In genomic region chr18:58402951-58403702, GRCh38 we compare ENCODE assay signal across 1 cellular context.
TF ChIP-seq lines count a peak whose summit lies in the region.

No MANE protein-coding gene starts in this region.

TF ChIP-seq in HepG2, 621 proteins besides CTCF, POLR2A, EP300 and RAD21 (continued from another document and continues in another):
- TF ChIP-seq, protein P1, sequence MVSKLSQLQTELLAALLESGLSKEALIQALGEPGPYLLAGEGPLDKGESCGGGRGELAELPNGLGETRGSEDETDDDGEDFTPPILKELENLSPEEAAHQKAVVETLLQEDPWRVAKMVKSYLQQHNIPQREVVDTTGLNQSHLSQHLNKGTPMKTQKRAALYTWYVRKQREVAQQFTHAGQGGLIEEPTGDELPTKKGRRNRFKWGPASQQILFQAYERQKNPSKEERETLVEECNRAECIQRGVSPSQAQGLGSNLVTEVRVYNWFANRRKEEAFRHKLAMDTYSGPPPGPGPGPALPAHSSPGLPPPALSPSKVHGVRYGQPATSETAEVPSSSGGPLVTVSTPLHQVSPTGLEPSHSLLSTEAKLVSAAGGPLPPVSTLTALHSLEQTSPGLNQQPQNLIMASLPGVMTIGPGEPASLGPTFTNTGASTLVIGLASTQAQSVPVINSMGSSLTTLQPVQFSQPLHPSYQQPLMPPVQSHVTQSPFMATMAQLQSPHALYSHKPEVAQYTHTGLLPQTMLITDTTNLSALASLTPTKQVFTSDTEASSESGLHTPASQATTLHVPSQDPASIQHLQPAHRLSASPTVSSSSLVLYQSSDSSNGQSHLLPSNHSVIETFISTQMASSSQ (IDR thresholded peaks at IDR 0.05; ENCODE audit: low read depth): peak; percentile 73
- TF ChIP-seq, protein P1 (CRISPR knock-in tag; IDR thresholded peaks at IDR 0.05; ENCODE audit: borderline replicate concordance): peak; percentile 82; the same call in 1 of the 2 replicates
- no peak for TF ChIP-seq ZNF839 (CRISPR knock-in tag; IDR thresholded peaks at IDR 0.05; ENCODE audit: borderline replicate concordance)
- no peak for TF ChIP-seq SRSF9 (IDR thresholded peaks at IDR 0.05; ENCODE audit: borderline replicate concordance, insufficient read depth, low read depth, low read length, poor library complexity, severe bottlenecking)
- TF ChIP-seq SNRNP70 (IDR thresholded peaks at IDR 0.05; ENCODE audit: low read depth, low read length): no peak
- no peak for TF ChIP-seq PLSCR1 (CRISPR knock-in tag; IDR thresholded peaks at IDR 0.05; ENCODE audit: borderline replicate concordance)
- no peak for TF ChIP-seq CSRNP2 (CRISPR knock-in tag; conservative IDR thresholded peaks at IDR 0.05; ENCODE audit: low read depth)
- TF ChIP-seq ZBTB39 (CRISPR knock-in tag; IDR thresholded peaks at IDR 0.05): peak; percentile 98
- TF ChIP-seq, protein P2, sequence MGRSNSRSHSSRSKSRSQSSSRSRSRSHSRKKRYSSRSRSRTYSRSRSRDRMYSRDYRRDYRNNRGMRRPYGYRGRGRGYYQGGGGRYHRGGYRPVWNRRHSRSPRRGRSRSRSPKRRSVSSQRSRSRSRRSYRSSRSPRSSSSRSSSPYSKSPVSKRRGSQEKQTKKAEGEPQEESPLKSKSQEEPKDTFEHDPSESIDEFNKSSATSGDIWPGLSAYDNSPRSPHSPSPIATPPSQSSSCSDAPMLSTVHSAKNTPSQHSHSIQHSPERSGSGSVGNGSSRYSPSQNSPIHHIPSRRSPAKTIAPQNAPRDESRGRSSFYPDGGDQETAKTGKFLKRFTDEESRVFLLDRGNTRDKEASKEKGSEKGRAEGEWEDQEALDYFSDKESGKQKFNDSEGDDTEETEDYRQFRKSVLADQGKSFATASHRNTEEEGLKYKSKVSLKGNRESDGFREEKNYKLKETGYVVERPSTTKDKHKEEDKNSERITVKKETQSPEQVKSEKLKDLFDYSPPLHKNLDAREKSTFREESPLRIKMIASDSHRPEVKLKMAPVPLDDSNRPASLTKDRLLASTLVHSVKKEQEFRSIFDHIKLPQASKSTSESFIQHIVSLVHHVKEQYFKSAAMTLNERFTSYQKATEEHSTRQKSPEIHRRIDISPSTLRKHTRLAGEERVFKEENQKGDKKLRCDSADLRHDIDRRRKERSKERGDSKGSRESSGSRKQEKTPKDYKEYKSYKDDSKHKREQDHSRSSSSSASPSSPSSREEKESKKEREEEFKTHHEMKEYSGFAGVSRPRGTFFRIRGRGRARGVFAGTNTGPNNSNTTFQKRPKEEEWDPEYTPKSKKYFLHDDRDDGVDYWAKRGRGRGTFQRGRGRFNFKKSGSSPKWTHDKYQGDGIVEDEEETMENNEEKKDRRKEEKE (IDR thresholded peaks at IDR 0.05): no peak
- TF ChIP-seq, protein P3, sequence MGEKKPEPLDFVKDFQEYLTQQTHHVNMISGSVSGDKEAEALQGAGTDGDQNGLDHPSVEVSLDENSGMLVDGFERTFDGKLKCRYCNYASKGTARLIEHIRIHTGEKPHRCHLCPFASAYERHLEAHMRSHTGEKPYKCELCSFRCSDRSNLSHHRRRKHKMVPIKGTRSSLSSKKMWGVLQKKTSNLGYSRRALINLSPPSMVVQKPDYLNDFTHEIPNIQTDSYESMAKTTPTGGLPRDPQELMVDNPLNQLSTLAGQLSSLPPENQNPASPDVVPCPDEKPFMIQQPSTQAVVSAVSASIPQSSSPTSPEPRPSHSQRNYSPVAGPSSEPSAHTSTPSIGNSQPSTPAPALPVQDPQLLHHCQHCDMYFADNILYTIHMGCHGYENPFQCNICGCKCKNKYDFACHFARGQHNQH (CRISPR knock-in tag; IDR thresholded peaks at IDR 0.05): peak; percentile 92
- TF ChIP-seq ATF6 (CRISPR knock-in tag; conservative IDR thresholded peaks at IDR 0.05): no peak; the same call in none of the 2 replicates
- TF ChIP-seq, protein P4, sequence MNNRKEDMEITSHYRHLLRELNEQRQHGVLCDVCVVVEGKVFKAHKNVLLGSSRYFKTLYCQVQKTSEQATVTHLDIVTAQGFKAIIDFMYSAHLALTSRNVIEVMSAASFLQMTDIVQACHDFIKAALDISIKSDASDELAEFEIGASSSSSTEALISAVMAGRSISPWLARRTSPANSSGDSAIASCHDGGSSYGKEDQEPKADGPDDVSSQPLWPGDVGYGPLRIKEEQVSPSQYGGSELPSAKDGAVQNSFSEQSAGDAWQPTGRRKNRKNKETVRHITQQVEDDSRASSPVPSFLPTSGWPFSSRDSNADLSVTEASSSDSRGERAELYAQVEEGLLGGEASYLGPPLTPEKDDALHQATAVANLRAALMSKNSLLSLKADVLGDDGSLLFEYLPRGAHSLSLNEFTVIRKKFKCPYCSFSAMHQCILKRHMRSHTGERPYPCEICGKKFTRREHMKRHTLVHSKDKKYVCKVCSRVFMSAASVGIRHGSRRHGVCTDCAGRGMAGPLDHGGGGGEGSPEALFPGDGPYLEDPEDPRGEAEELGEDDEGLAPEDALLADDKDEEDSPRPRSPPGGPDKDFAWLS (CRISPR knock-in tag; IDR thresholded peaks at IDR 0.05; ENCODE audit: borderline replicate concordance): no peak
- peak; percentile 90 for TF ChIP-seq SPEN (CRISPR knock-in tag; IDR thresholded peaks at IDR 0.05; ENCODE audit: low read depth)
- no peak for TF ChIP-seq HNRNPLL (IDR thresholded peaks at IDR 0.05; ENCODE audit: low read depth, low read length, poor library complexity, severe bottlenecking)
- no peak for TF ChIP-seq ATF5 (CRISPR knock-in tag; IDR thresholded peaks at IDR 0.05; ENCODE audit: low read depth)
- no peak for TF ChIP-seq ZNF761 (CRISPR knock-in tag; conservative IDR thresholded peaks at IDR 0.05)
- TF ChIP-seq ZNF275 (CRISPR knock-in tag; IDR thresholded peaks at IDR 0.05; ENCODE audit: borderline replicate concordance): peak; percentile 87; the same call in 1 of the 2 replicates
- TF ChIP-seq PHF5A (CRISPR knock-in tag; IDR thresholded peaks at IDR 0.05; ENCODE audit: low read depth, unreplicated experiment): peak; percentile 86
- TF ChIP-seq ZUFSP (CRISPR knock-in tag; IDR thresholded peaks at IDR 0.05; ENCODE audit: borderline replicate concordance): no peak
- TF ChIP-seq, protein P5, sequence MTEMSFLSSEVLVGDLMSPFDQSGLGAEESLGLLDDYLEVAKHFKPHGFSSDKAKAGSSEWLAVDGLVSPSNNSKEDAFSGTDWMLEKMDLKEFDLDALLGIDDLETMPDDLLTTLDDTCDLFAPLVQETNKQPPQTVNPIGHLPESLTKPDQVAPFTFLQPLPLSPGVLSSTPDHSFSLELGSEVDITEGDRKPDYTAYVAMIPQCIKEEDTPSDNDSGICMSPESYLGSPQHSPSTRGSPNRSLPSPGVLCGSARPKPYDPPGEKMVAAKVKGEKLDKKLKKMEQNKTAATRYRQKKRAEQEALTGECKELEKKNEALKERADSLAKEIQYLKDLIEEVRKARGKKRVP (CRISPR knock-in tag; IDR thresholded peaks at IDR 0.05): no peak
- peak; percentile 97 for TF ChIP-seq FUBP1 (CRISPR knock-in tag; IDR thresholded peaks at IDR 0.05; ENCODE audit: borderline replicate concordance)
- no peak for TF ChIP-seq ZNF121 (CRISPR knock-in tag; IDR thresholded peaks at IDR 0.05)
- TF ChIP-seq PRPF4 (IDR thresholded peaks at IDR 0.05; ENCODE audit: low read depth, low read length, poor library complexity, severe bottlenecking): no peak
- TF ChIP-seq BRCA1 (CRISPR knock-in tag; IDR thresholded peaks at IDR 0.05): peak; percentile 67; the same call in 1 of the 2 replicates
- no peak for TF ChIP-seq ARNT (IDR thresholded peaks at IDR 0.05)
- no peak for TF ChIP-seq ZNF10 (CRISPR knock-in tag; IDR thresholded peaks at IDR 0.05; ENCODE audit: borderline replicate concordance, low read depth)
